In the genomic region with DNA sequence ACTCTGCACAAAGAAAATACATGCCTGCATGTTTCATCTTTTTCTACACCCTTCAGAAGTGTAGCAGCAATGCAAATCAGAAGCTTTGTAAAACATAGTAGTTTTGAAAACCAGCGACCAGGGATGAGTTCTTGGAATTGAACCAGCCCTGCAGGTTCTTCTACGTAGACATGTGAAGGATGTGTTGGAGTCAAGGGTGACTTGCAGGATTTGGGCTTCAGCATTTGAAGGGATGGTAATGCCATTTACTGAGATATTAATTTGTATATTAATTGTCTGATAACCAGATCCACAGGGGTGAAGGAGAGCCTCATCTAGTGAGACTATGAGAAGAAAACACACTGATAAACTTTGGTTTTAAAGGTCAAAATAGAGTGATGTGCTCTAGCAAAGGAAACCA, we compare ENCODE assay signal across 18 cellular contexts.
"Had no signal": no experiment of that assay in that cellular context is flagged by ENCODE, and none has a peak within 500 bp of the region (broad histone marks: within the 10 kb centered on the region; RNA-seq: fewer than 3 reads in every experiment).

No MANE protein-coding gene starts in this region.

- DNase-seq: cortex of kidney; effector memory CD4-positive, alpha-beta T cell; gastrocnemius medialis; heart right ventricle; natural killer cell; pancreas; retina; stimulated activated naive CD4-positive, alpha-beta T cell treated with Interleukin-2 at 50 U/mL for 16 hours had no signal

- H3K4me3 ChIP-seq: gastrocnemius medialis, heart right ventricle, neural progenitor cell, pancreas, prostate gland, skin epidermis had no signal

- H3K36me3 Mint-ChIP-seq: natural killer cell had no signal

- H3K27me3 Mint-ChIP-seq: type B pancreatic cell had no signal

- H3K4me2 ChIP-seq: neural progenitor cell had no signal

- H3K9ac ChIP-seq: neural progenitor cell had no signal

- H3K4me1 ChIP-seq: gastrocnemius medialis, prostate gland had no signal

- H3K4me3 Mint-ChIP-seq: natural killer cell, neural progenitor cell, type B pancreatic cell had no signal

- H2AFZ ChIP-seq: neural progenitor cell had no signal

- H3K9me3 ChIP-seq: gastrocnemius medialis, pancreas, prostate gland had no signal

- H3K27me3 ChIP-seq: gastrocnemius medialis, heart right ventricle, neural progenitor cell, pancreas had no signal

- ATAC-seq: esophagus mucosa, gastrocnemius medialis, heart right ventricle, left lobe of liver, natural killer cell, pancreas, sciatic nerve had no signal

- H3K9me3 Mint-ChIP-seq: natural killer cell had no signal

- H3K27ac Mint-ChIP-seq: natural killer cell, neural progenitor cell, type B pancreatic cell had no signal

- H3K27ac ChIP-seq: gastrocnemius medialis, heart right ventricle, neural progenitor cell, pancreas, prostate gland, skin epidermis had no signal

- H3K4me1 Mint-ChIP-seq: neural progenitor cell had no signal

- H3K36me3 ChIP-seq: gastrocnemius medialis, heart right ventricle, neural progenitor cell, pancreas, prostate gland had no signal

- FAIRE-seq: endometrium, islet of Langerhans, pancreas, urothelium cell line had no signal
